ENCODE assay signal across 10 cellular contexts in genomic region chr19:54507038-54507717, GRCh38. TPM values are rescaled to one million over a fixed set of nuclear protein-coding genes. Genes with fewer than 3 reads are reported as not detected.
"Had no signal": no experiment of that assay in that cellular context is flagged by ENCODE, and none has a peak within 500 bp of the region (broad histone marks: within the 10 kb centered on the region; RNA-seq: fewer than 3 reads in every experiment).

No MANE protein-coding gene starts in this region.

RNA-seq across cellular contexts. Expression of gene LAIR2, which starts 4.5 kb away (rescaled TPM):
- total RNA-seq: ascending aorta, dermis blood vessel endothelial cell, kidney epithelial cell, lung, pulmonary artery endothelial cell, right cardiac atrium, temporal lobe, vagina had no signal
- polyA plus RNA-seq: adipose tissue, neural cell, right cardiac atrium had no signal

RNA-seq across cellular contexts. Expression of gene CDC42EP5, which starts 34.1 kb away (rescaled TPM):
- polyA plus RNA-seq: neural cell had no signal
